ENCODE assay signal across 17 cellular contexts in the genomic region with DNA sequence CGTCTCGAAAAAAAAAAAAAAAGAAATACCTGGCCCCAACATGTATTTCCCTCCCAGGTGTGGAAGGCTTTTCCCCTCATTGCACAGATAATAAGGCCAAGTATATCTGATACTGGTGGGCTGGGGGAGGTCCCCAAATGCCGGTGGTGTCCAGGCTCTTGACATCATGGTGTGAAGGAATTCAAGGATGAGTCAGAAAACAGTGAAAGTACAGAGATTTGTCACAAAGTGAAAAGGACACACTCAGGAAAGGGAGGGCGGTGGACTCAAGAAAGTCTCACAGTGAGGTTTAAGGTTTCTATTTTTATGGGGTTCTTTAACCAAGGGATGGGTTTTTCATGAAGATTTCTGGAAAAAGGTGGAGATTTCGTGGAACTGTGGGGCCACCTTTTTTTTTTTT. TPM values are rescaled to one million over a fixed set of nuclear protein-coding genes. Genes with fewer than 3 reads are reported as not detected.
A peak's percentile ranks its signal among the peaks of the same experiment; 100 is the strongest.
DNase-seq lines count a peak whose midpoint lies in the region; ATAC-seq, FAIRE-seq and TF ChIP-seq lines count a peak whose summit lies in the region.
"Had no signal": no experiment of that assay in that cellular context is flagged by ENCODE, and none has a peak within 500 bp of the region (broad histone marks: within the 10 kb centered on the region; RNA-seq: fewer than 3 reads in every experiment).

No MANE protein-coding gene starts in this region.

- H3K36me3 ChIP-seq in brain microvascular endothelial cell (replicated peaks) (no peaks in the 10 kb centered on the region), gastroesophageal sphincter (no peaks in the 10 kb centered on the region)

- TF ChIP-seq POLR2A in gastroesophageal sphincter (IDR thresholded peaks at IDR 0.05), result no peak

- peak; percentile 56 for ATAC-seq in GM18867 (IDR thresholded peaks at IDR 0.05; ENCODE audit: unreplicated experiment)
- peak; percentile 92 for ATAC-seq in HG02610 (IDR thresholded peaks at IDR 0.05; ENCODE audit: unreplicated experiment)
- no peak for ATAC-seq in gastroesophageal sphincter
- no peak for ATAC-seq in activated T-cell treated with anti-CD3 and anti-CD28 coated beads, Interleukin-2, amount 50 U/mL, for 4 hours
- ATAC-seq: body of pancreas, left colon, Right ventricle myocardium inferior had no signal

- H3K27ac ChIP-seq in brain microvascular endothelial cell, result no peak overlapping the region
- H3K27ac ChIP-seq in gastroesophageal sphincter, result no peak overlapping the region
- H3K27ac ChIP-seq: body of pancreas had no signal

- DNase-seq in EH (ENCODE audit: low read depth) (peak; percentile 37), RCC 7860 (ENCODE audit: low spot score) (peak; percentile 70), brain microvascular endothelial cell (no peak), NCI-H1092 (lab: John Stamatoyannopoulos, UW) (no peak)
- DNase-seq in activated T-cell treated with anti-CD3 and anti-CD28 coated beads, Interleukin-2, amount 50 U/mL, for 4 hours, result no peak
- DNase-seq: body of pancreas, DMS79 treated with DMSO at 0.1 percent for 48 hours, left colon, NCI-H1105 treated with DMSO at 0.1 percent for 48 hours, NCI-H774, nephron progenitor cell, small intestine had no signal

- peaks cover 2% of the 10 kb centered on the region for H3K27me3 Mint-ChIP-seq in activated T-cell treated with anti-CD3 and anti-CD28 coated beads, Interleukin-2, amount 50 U/mL, for 4 hours (ENCODE audit: low read depth)

- H3K4me1 ChIP-seq in gastroesophageal sphincter, result no peaks in the 10 kb centered on the region

- H3K4me3 ChIP-seq in brain microvascular endothelial cell (ENCODE audit: low read depth, low read length) (no peak overlapping the region), gastroesophageal sphincter (no peak overlapping the region)
- H3K4me3 ChIP-seq: body of pancreas had no signal

- no peak for TF ChIP-seq CTCF in brain microvascular endothelial cell (IDR thresholded peaks at IDR 0.05; ENCODE audit: low read depth, low read length, missing control alignments)
- no peak for TF ChIP-seq CTCF in gastroesophageal sphincter (IDR thresholded peaks at IDR 0.05)

- 84 to 100% methylated on average over 2 to 4 of the region's 5 CpGs for WGBS in gastroesophageal sphincter (ENCODE audit: low coverage in 1 of 2), 2 donors

- no peaks in the 10 kb centered on the region for H3K4me1 Mint-ChIP-seq in activated T-cell treated with anti-CD3 and anti-CD28 coated beads, Interleukin-2, amount 50 U/mL, for 4 hours (ENCODE audit: low read depth)

- no peak overlapping the region for H3K4me3 Mint-ChIP-seq in activated T-cell treated with anti-CD3 and anti-CD28 coated beads, Interleukin-2, amount 50 U/mL, for 4 hours
- H3K4me3 Mint-ChIP-seq: nephron progenitor cell had no signal

- H3K27me3 ChIP-seq in brain microvascular endothelial cell (replicated peaks) (no peaks in the 10 kb centered on the region), gastroesophageal sphincter (no peaks in the 10 kb centered on the region)
- H3K27me3 ChIP-seq: body of pancreas had no signal

- no peaks in the 10 kb centered on the region for H3K36me3 Mint-ChIP-seq in activated T-cell treated with anti-CD3 and anti-CD28 coated beads, Interleukin-2, amount 50 U/mL, for 4 hours (ENCODE audit: insufficient read depth)

- H3K9me3 ChIP-seq in gastroesophageal sphincter, result no peaks in the 10 kb centered on the region
- H3K9me3 ChIP-seq: body of pancreas had no signal

- no peak for TF ChIP-seq EP300 in gastroesophageal sphincter (IDR thresholded peaks at IDR 0.05)

- FAIRE-seq in RCC 7860 (lab: Jason Lieb, UNC), result peak; percentile 32
- FAIRE-seq: small intestine, TTC549 had no signal

- in situ Hi-C loops in brain microvascular endothelial cell (cut with HindIII; ENCODE audit: low pct_ligation_motif_present, low sequenced_read_pairs), result no loop called here

- no peaks in the 10 kb centered on the region for H3K9me3 Mint-ChIP-seq in activated T-cell treated with anti-CD3 and anti-CD28 coated beads, Interleukin-2, amount 50 U/mL, for 4 hours
- H3K9me3 Mint-ChIP-seq: nephron progenitor cell had no signal

RNA-seq across cellular contexts. Expression of gene FZD5, which starts 37.8 kb away (rescaled TPM):
- total RNA-seq in gastroesophageal sphincter, result 10 to 100 TPM in 3 of 4 donors, 1 to 10 TPM in 1; 8.5 to 25.4 (median 15.5) TPM
- under 1 TPM; 0.56 to 0.79 (median 0.71) TPM for total RNA-seq in activated T-cell treated with anti-CD3 and anti-CD28 coated beads, Interleukin-2, amount 50 U/mL, for 4 hours

Comparison
In these comparisons a context has a peak if more than half of its experiments do, and no peak if none do; other contexts are left out.
1. DNase-seq: peak in EH (single experiment) and RCC 7860 (single experiment); none in brain microvascular endothelial cell (single experiment), NCI-H1092 (single experiment) and activated T-cell treated with anti-CD3 and anti-CD28 coated beads, Interleukin-2, amount 50 U/mL, for 4 hours (single experiment).
2. ATAC-seq: peak in GM18867 (single experiment) and HG02610 (single experiment); none in gastroesophageal sphincter (single experiment) and activated T-cell treated with anti-CD3 and anti-CD28 coated beads, Interleukin-2, amount 50 U/mL, for 4 hours (0 of 2).
3. RNA of gene FZD5, which starts 37.8 kb away (total RNA-seq): 8.5 to 25.4 TPM in gastroesophageal sphincter; 0.56 to 0.79 TPM in activated T-cell treated with anti-CD3 and anti-CD28 coated beads, Interleukin-2, amount 50 U/mL, for 4 hours; every median in the first group is over 4 times any median in the second.